Comparison of ENCODE assay signal across 11 cellular contexts in genomic region chr1:20476260-20477038, GRCh38. TPM values are rescaled to one million over a fixed set of nuclear protein-coding genes. Genes with fewer than 3 reads are reported as not detected.
A peak's percentile ranks its signal among the peaks of the same experiment; 100 is the strongest.
DNase-seq lines count a peak whose midpoint lies in the region; ATAC-seq, FAIRE-seq and TF ChIP-seq lines count a peak whose summit lies in the region.
"Had no signal": no experiment of that assay in that cellular context is flagged by ENCODE, and none has a peak within 500 bp of the region (broad histone marks: within the 10 kb centered on the region; RNA-seq: fewer than 3 reads in every experiment).

No MANE protein-coding gene starts in this region.

- peak overlapping the region in 2 of 3 experiments; percentile 68 to 97 for H3K27ac Mint-ChIP-seq in nephron

- peaks cover 46% of the 10 kb centered on the region for H3K27me3 Mint-ChIP-seq in nephron (ENCODE audit: low read depth)

- no peak overlapping the region for H3K4me3 ChIP-seq in fibroblast of pulmonary artery (replicated peaks; ENCODE audit: low read depth, low read length)

- TF ChIP-seq POLR2A in GM12892 (IDR thresholded peaks at IDR 0.05; ENCODE audit: low read depth, low read length), result no peak

- FAIRE-seq in GM12892 (lab: Jason Lieb, UNC), result no peak
- FAIRE-seq: bronchial epithelial cell, G401.6 had no signal

- H3K4me3 Mint-ChIP-seq in nephron, result peak overlapping the region in 2 of 3 experiments; percentile 32 to 57

- peaks cover 57% of the 10 kb centered on the region for H3K4me1 Mint-ChIP-seq in nephron

- DNase-seq in Caki2 (ENCODE audit: low read depth) (peak; percentile 87), NCI-H69 (lab: John Stamatoyannopoulos, UW) (peak; percentile 86), fibroblast of pulmonary artery (ENCODE audit: low read depth) (peak; percentile 33), NCI-H524 treated with DMSO at 0.1 percent for 48 hours (lab: John Stamatoyannopoulos, UW) (no peak), GM12892 (ENCODE audit: insufficient read length) (no peak)
- DNase-seq: stimulated activated naive CD4-positive, alpha-beta T cell treated with Interleukin-2 at 50 U/mL for 16 hours had no signal

- H3K9me3 Mint-ChIP-seq in nephron, result no peaks in the 10 kb centered on the region

- in situ Hi-C loops in Caki2 (cut with HindIII; ENCODE audit: low pct_unique_long_range_greater_than_20kb, low sequenced_read_pairs), result no loop called here

- no peak for ATAC-seq in HG03097 (IDR thresholded peaks at IDR 0.05; ENCODE audit: low FRiP score, unreplicated experiment)
- ATAC-seq in HG03095 (IDR thresholded peaks at IDR 0.05; ENCODE audit: unreplicated experiment), result no peak

- TF ChIP-seq CTCF in fibroblast of pulmonary artery (IDR thresholded peaks at IDR 0.05; ENCODE audit: low read length, missing control alignments), result no peak
- no peak for TF ChIP-seq CTCF in nephron (IDR thresholded peaks at IDR 0.05; ENCODE audit: unreplicated experiment in 3 of 3)

- H3K36me3 Mint-ChIP-seq in nephron (ENCODE audit: low read depth), result no peaks in the 10 kb centered on the region

RNA-seq across cellular contexts. Expression of gene CAMK2N1, which starts 9.6 kb away (rescaled TPM):
- 13.5 and 20.1 TPM in 2 replicates for total RNA-seq in Caki2 (2014; rRNA removed; shearing (Covaris generic); ENCODE audit: low replicate concordance)
- polyA plus RNA-seq in GM12892 (2012; ENCODE audit: missing spikeins), result not detected

RNA-seq across cellular contexts. Expression of gene MUL1, which starts 31.5 kb away (rescaled TPM):
- total RNA-seq in Caki2 (2014; rRNA removed; shearing (Covaris generic); ENCODE audit: low replicate concordance), result 9.8 and 23.6 TPM in 2 replicates
- 9.3 TPM for polyA plus RNA-seq in GM12892 (2012; ENCODE audit: missing spikeins)

Comparison
In these comparisons a context has a peak if more than half of its experiments do, and no peak if none do; other contexts are left out.
1. DNase-seq: peak in Caki2 (single experiment), NCI-H69 (single experiment) and fibroblast of pulmonary artery (single experiment); none in NCI-H524 treated with DMSO at 0.1 percent for 48 hours (single experiment) and GM12892 (single experiment).